In genomic region chr3:182389041-182389815, GRCh38 we compare ENCODE assay signal across 9 cellular contexts.
DNase-seq lines count a peak whose midpoint lies in the region; ATAC-seq and TF ChIP-seq lines count a peak whose summit lies in the region.
"Had no signal": no experiment of that assay in that cellular context is flagged by ENCODE, and none has a peak within 500 bp of the region (broad histone marks: within the 10 kb centered on the region; RNA-seq: fewer than 3 reads in every experiment).

No MANE protein-coding gene starts in this region.

- no peak for TF ChIP-seq CTCF in epithelial cell of proximal tubule (conservative IDR thresholded peaks at IDR 0.05; ENCODE audit: low read depth, low read length)

- in situ Hi-C loops in ACHN (cut with HindIII; ENCODE audit: low pct_ligation_motif_present, low pct_unique_long_range_greater_than_20kb, low sequenced_read_pairs) (no loop called here), HAP-1 (cut with MboI; ENCODE audit: low sequenced_read_pairs) (no loop called here)

- no peak for ATAC-seq in GM21390 (IDR thresholded peaks at IDR 0.05; ENCODE audit: unreplicated experiment)

- no peaks in the 10 kb centered on the region for H3K9me3 ChIP-seq in HAP-1

- DNase-seq in DMS153 treated with DMSO at 0.1 percent for 48 hours (lab: John Stamatoyannopoulos, UW; ENCODE audit: unreplicated experiment), result peak; percentile 88
- peak; percentile 98 for DNase-seq in NCI-H1105 treated with DMSO at 0.1 percent for 48 hours (lab: John Stamatoyannopoulos, UW)
- peak; percentile 48 for DNase-seq in NCI-H748 treated with DMSO at 0.1 percent for 48 hours (lab: John Stamatoyannopoulos, UW)
- peak; percentile 9 for DNase-seq in epithelial cell of proximal tubule (ENCODE audit: low read depth)
- DNase-seq in ACHN, result no peak
- no peak for DNase-seq in cerebellar cortex (ENCODE audit: low spot score)
- DNase-seq in HAP-1 (ENCODE audit: low spot score in 2 of 2), result no peak
- DNase-seq: AML-193 had no signal

- H3K4me3 ChIP-seq in epithelial cell of proximal tubule (ENCODE audit: low read depth, low read length), result no peak overlapping the region
- H3K4me3 ChIP-seq in HAP-1, result no peak overlapping the region

- H3K27me3 ChIP-seq in HAP-1 (ENCODE audit: low read depth), result peaks cover 18% of the 10 kb centered on the region

- H3K36me3 ChIP-seq in HAP-1 (replicated peaks), result no peaks in the 10 kb centered on the region

- no peaks in the 10 kb centered on the region for H3K4me1 ChIP-seq in HAP-1

Comparison
In these comparisons a context has a peak if more than half of its experiments do, and no peak if none do; other contexts are left out.
1. DNase-seq: peak in DMS153 treated with DMSO at 0.1 percent for 48 hours (single experiment), NCI-H1105 treated with DMSO at 0.1 percent for 48 hours (single experiment), NCI-H748 treated with DMSO at 0.1 percent for 48 hours (single experiment) and epithelial cell of proximal tubule (single experiment); none in ACHN (single experiment), cerebellar cortex (single experiment) and HAP-1 (0 of 2).